18 cellular contexts compared by ENCODE assay signal in genomic region chr14:79510659-79511058, GRCh38.
A peak's percentile ranks its signal among the peaks of the same experiment; 100 is the strongest.
DNase-seq lines count a peak whose midpoint lies in the region; ATAC-seq and TF ChIP-seq lines count a peak whose summit lies in the region.
"Had no signal": no experiment of that assay in that cellular context is flagged by ENCODE, and none has a peak within 500 bp of the region (broad histone marks: within the 10 kb centered on the region; RNA-seq: fewer than 3 reads in every experiment).

No MANE protein-coding gene starts in this region.

- DNase-seq in NCI-H524 (lab: John Stamatoyannopoulos, UW): peak; percentile 20 to 59
- DNase-seq in NCI-H524 treated with DMSO at 0.1 percent for 48 hours (lab: John Stamatoyannopoulos, UW): no peak
- DNase-seq in astrocyte of the spinal cord (ENCODE audit: low read depth, low spot score): peak; percentile 57
- DNase-seq in kidney epithelial cell (ENCODE audit: low read depth): peak; percentile 25
- DNase-seq in upper lobe of right lung: no peak
- no peak for DNase-seq in NCI-H128 (lab: John Stamatoyannopoulos, UW; ENCODE audit: unreplicated experiment)
- DNase-seq in activated CD8-positive, alpha-beta T cell treated with anti-CD3 and anti-CD28 coated beads, Interleukin-2, amount 10 ng/mL, durations not matched to agents 7 days and 5 days: no peak
- no peak for DNase-seq in left colon
- DNase-seq: 8988T; activated CD8-positive, alpha-beta T cell treated with anti-CD3 and anti-CD28 coated beads for 36 hours; activated gamma-delta T cell; endodermal cell; Karpas-422; NCI-H187 treated with DMSO at 0.1 percent for 48 hours; SHP77 had no signal

- no peak overlapping the region for H3K4me3 Mint-ChIP-seq in activated CD8-positive, alpha-beta T cell treated with anti-CD3 and anti-CD28 coated beads, Interleukin-2, amount 10 ng/mL, durations not matched to agents 7 days and 5 days
- H3K4me3 Mint-ChIP-seq: activated CD8-positive, alpha-beta T cell treated with anti-CD3 and anti-CD28 coated beads for 36 hours; endodermal cell; natural killer cell treated with Interleukin-12 subunit alpha and Interleukin-12 subunit beta and Interleukin-15 and Interleukin-18, amount 100 ng/mL, for 72 hours had no signal

- H3K9me3 Mint-ChIP-seq in activated CD8-positive, alpha-beta T cell treated with anti-CD3 and anti-CD28 coated beads, Interleukin-2, amount 10 ng/mL, durations not matched to agents 7 days and 5 days (ENCODE audit: insufficient read depth): no peaks in the 10 kb centered on the region
- H3K9me3 Mint-ChIP-seq: activated CD8-positive, alpha-beta T cell treated with anti-CD3 and anti-CD28 coated beads for 36 hours; endodermal cell had no signal

- ATAC-seq in upper lobe of right lung: peak; percentile 38
- ATAC-seq in activated CD8-positive, alpha-beta T cell treated with anti-CD3 and anti-CD28 coated beads, Interleukin-2, amount 10 ng/mL, durations not matched to agents 7 days and 5 days: no peak
- no peak for ATAC-seq in left colon
- ATAC-seq: activated CD8-positive, alpha-beta T cell treated with anti-CD3 and anti-CD28 coated beads for 36 hours; natural killer cell treated with Interleukin-12 subunit alpha and Interleukin-12 subunit beta and Interleukin-15 and Interleukin-18, amount 100 ng/mL, for 72 hours had no signal

- H3K4me1 ChIP-seq in upper lobe of right lung: no peaks in the 10 kb centered on the region
- H3K4me1 ChIP-seq: breast epithelium had no signal

- no peak for TF ChIP-seq CTCF in astrocyte of the spinal cord (IDR thresholded peaks at IDR 0.05; ENCODE audit: low read depth, low read length)
- no peak for TF ChIP-seq CTCF in kidney epithelial cell (IDR thresholded peaks at IDR 0.05; ENCODE audit: insufficient read depth, low read length, poor library complexity, severe bottlenecking)
- TF ChIP-seq CTCF in upper lobe of right lung (IDR thresholded peaks at IDR 0.05): no peak

- H3K27me3 ChIP-seq in kidney epithelial cell (ENCODE audit: control insufficient read depth, insufficient read depth, low read length) (no peaks in the 10 kb centered on the region), upper lobe of right lung (no peaks in the 10 kb centered on the region)
- H3K27me3 ChIP-seq: breast epithelium had no signal

- no peaks in the 10 kb centered on the region for H3K9me3 ChIP-seq in upper lobe of right lung
- H3K9me3 ChIP-seq: breast epithelium had no signal

- H3K4me1 Mint-ChIP-seq in activated CD8-positive, alpha-beta T cell treated with anti-CD3 and anti-CD28 coated beads, Interleukin-2, amount 10 ng/mL, durations not matched to agents 7 days and 5 days (ENCODE audit: low read depth): no peaks in the 10 kb centered on the region

- H3K4me3 ChIP-seq in astrocyte of the spinal cord (ENCODE audit: low read depth, low read length): no peak overlapping the region
- H3K4me3 ChIP-seq in kidney epithelial cell (ENCODE audit: low read depth, low read length): no peak overlapping the region
- H3K4me3 ChIP-seq in upper lobe of right lung: no peak overlapping the region
- H3K4me3 ChIP-seq: breast epithelium had no signal

- CTCF ChIA-PET in activated CD8-positive, alpha-beta T cell treated with anti-CD3 and anti-CD28 coated beads, Interleukin-2, amount 10 ng/mL, durations not matched to agents 7 days and 5 days (lab: Charles Lee): no interaction called here

- in situ Hi-C loops in astrocyte of the spinal cord (cut with HindIII; ENCODE audit: low sequenced_read_pairs): no loop called here

- no peak overlapping the region for H3K27ac Mint-ChIP-seq in activated CD8-positive, alpha-beta T cell treated with anti-CD3 and anti-CD28 coated beads, Interleukin-2, amount 10 ng/mL, durations not matched to agents 7 days and 5 days
- H3K27ac Mint-ChIP-seq: activated CD8-positive, alpha-beta T cell treated with anti-CD3 and anti-CD28 coated beads for 36 hours; endodermal cell; natural killer cell treated with Interleukin-12 subunit alpha and Interleukin-12 subunit beta and Interleukin-15 and Interleukin-18, amount 100 ng/mL, for 72 hours had no signal

- no peaks in the 10 kb centered on the region for H3K27me3 Mint-ChIP-seq in activated CD8-positive, alpha-beta T cell treated with anti-CD3 and anti-CD28 coated beads, Interleukin-2, amount 10 ng/mL, durations not matched to agents 7 days and 5 days (ENCODE audit: low read depth)
- H3K27me3 Mint-ChIP-seq: activated CD8-positive, alpha-beta T cell treated with anti-CD3 and anti-CD28 coated beads for 36 hours; natural killer cell treated with Interleukin-12 subunit alpha and Interleukin-12 subunit beta and Interleukin-15 and Interleukin-18, amount 100 ng/mL, for 72 hours had no signal

- POLR2A ChIA-PET in activated CD8-positive, alpha-beta T cell treated with anti-CD3 and anti-CD28 coated beads, Interleukin-2, amount 10 ng/mL, durations not matched to agents 7 days and 5 days (lab: Charles Lee): no interaction called here

- H3K27ac ChIP-seq in upper lobe of right lung: no peak overlapping the region
- H3K27ac ChIP-seq: breast epithelium, HL-60 had no signal

- intact Hi-C loops in upper lobe of right lung (cut with DNase I): no loop called here
- intact Hi-C loops in left colon (cut with DNase I, micrococcal nuclease): no loop called here

- H3K36me3 ChIP-seq in kidney epithelial cell (ENCODE audit: control insufficient read depth, insufficient read depth, low read length) (no peaks in the 10 kb centered on the region), upper lobe of right lung (no peaks in the 10 kb centered on the region)
- H3K36me3 ChIP-seq: breast epithelium had no signal

- no peaks in the 10 kb centered on the region for H3K36me3 Mint-ChIP-seq in activated CD8-positive, alpha-beta T cell treated with anti-CD3 and anti-CD28 coated beads, Interleukin-2, amount 10 ng/mL, durations not matched to agents 7 days and 5 days (ENCODE audit: low read depth)
- H3K36me3 Mint-ChIP-seq: natural killer cell treated with Interleukin-12 subunit alpha and Interleukin-12 subunit beta and Interleukin-15 and Interleukin-18, amount 100 ng/mL, for 72 hours had no signal

Comparison
In these comparisons a context has a peak if more than half of its experiments do, and no peak if none do; other contexts are left out.
1. DNase-seq: peak in NCI-H524 (2 of 2), astrocyte of the spinal cord (single experiment) and kidney epithelial cell (single experiment); none in NCI-H524 treated with DMSO at 0.1 percent for 48 hours (single experiment), upper lobe of right lung (single experiment), NCI-H128 (single experiment), activated CD8-positive, alpha-beta T cell treated with anti-CD3 and anti-CD28 coated beads, Interleukin-2, amount 10 ng/mL, durations not matched to agents 7 days and 5 days (single experiment) and left colon (0 of 2).